Comparison of ENCODE assay signal across 9 cellular contexts in the genomic region with DNA sequence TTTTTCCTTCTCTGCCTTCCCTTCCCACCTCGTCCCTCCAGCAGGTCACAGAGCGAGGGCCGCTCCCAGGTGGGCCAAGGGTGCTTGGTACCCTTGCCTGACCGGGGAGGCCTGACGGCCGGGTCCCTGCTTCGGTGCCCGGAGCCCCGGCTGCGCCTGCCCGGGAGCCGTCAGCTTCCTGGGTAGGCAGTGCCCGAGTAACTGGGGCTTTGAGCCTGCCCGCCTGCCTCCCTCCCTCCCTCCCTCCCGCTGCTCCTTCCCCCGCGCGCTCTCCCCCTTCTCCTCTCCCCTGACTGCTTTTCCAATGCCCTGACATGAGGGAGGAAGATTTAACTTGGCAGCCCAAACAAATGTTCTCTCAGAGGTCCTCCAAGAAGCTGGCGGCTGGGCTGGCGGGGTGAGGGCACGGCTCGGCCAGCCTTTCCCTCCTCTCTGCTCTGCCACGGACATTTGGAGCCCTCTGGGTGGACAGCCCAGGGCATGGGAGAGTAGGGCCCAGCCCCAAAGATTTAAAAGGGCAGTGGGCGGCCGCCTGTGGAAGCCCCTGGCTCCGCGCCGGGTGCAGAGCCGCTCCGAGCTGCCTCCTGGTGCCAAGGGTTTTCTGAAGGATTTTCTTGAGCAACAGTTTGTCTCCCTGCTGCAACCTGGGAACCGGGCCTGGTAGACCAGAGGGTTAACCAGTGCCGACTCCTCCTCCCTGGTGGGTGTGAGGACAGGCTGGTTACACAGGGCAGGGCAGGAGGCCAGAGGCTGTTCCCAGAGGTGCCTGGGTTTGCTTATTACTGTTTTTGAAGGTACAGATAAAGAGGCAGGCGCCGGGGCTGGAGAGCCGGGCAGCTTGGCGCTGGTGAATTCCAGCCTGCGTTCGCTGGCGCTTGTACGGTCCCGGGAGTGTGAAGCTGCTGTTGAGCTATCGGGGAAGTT. TPM values are rescaled to one million over a fixed set of nuclear protein-coding genes. Genes with fewer than 3 reads are reported as not detected.
A peak's percentile ranks its signal among the peaks of the same experiment; 100 is the strongest.
DNase-seq lines count a peak whose midpoint lies in the region; ATAC-seq and TF ChIP-seq lines count a peak whose summit lies in the region.
"Had no signal": no experiment of that assay in that cellular context is flagged by ENCODE, and none has a peak within 500 bp of the region (broad histone marks: within the 10 kb centered on the region; RNA-seq: fewer than 3 reads in every experiment).

No MANE protein-coding gene starts in this region.

- ATAC-seq in WTC11 (peak; percentile 6), HG02588 (IDR thresholded peaks at IDR 0.05; ENCODE audit: unreplicated experiment) (no peak), HG03280 (IDR thresholded peaks at IDR 0.05; ENCODE audit: unreplicated experiment) (no peak)

- no peaks in the 10 kb centered on the region for H3K27me3 ChIP-seq in MG63

- H3K9me3 ChIP-seq in MG63, result no peaks in the 10 kb centered on the region

- H3K36me3 ChIP-seq in MG63, result peaks cover 28% of the 10 kb centered on the region

- peak overlapping the region; percentile 78 for H3K4me3 ChIP-seq in MG63

- H3K27me3 Mint-ChIP-seq in WTC11 (ENCODE audit: low read depth), result peaks cover 8% of the 10 kb centered on the region; the same call in 1 of the 2 replicates

- peaks cover 54% of the 10 kb centered on the region for H3K4me1 Mint-ChIP-seq in WTC11

- H3K27ac Mint-ChIP-seq in WTC11, result peak overlapping the region; percentile 92

- peak overlapping the region; percentile 90 for H3K27ac ChIP-seq in epithelial cell of prostate
- H3K27ac ChIP-seq in substantia nigra (ENCODE audit: low read depth, low read length, poor library complexity, severe bottlenecking), result peak overlapping the region; percentile 94

- H3K9me3 Mint-ChIP-seq in WTC11, result no peaks in the 10 kb centered on the region
- H3K9me3 Mint-ChIP-seq: activated naive CD4-positive, alpha-beta T cell treated with anti-CD3 and anti-CD28 coated beads, Interleukin-2, amount 50 U/mL, for 72 hours had no signal

- H3K36me3 Mint-ChIP-seq in WTC11, result no peaks in the 10 kb centered on the region
- H3K36me3 Mint-ChIP-seq: activated naive CD4-positive, alpha-beta T cell treated with anti-CD3 and anti-CD28 coated beads, Interleukin-2, amount 50 U/mL, for 72 hours had no signal

- H3K4me3 Mint-ChIP-seq in WTC11, result peak overlapping the region; percentile 76

- CTCF ChIA-PET in WTC11 (lab: Charles Lee), result interaction anchor here (0.6 to 3.0 kb wide), 9 partner anchors 19 to 222 kb away, joined by 3 to 22 read pairs (median 4); no protein-coding TSS in a partner anchor

- DNase-seq in EL, result peak; percentile 84
- DNase-seq in MG63, result peak; percentile 97
- peak; percentile 40 for DNase-seq in WTC11 (ENCODE audit: low spot score)
- DNase-seq in epithelial cell of prostate (ENCODE audit: low read depth, low spot score), result peak; percentile 61
- DNase-seq in mesenteric fat pad (ENCODE audit: low spot score), result peak; percentile 95
- DNase-seq in substantia nigra (lab: John Stamatoyannopoulos, UW), result peak in 48 of 49 donors; percentile 52 to 95 (median 84)

- TF ChIP-seq CTCF in WTC11 (IDR thresholded peaks at IDR 0.05), result no peak

- POLR2A ChIA-PET in WTC11 (lab: Charles Lee), result interaction anchor here (0.9 to 1.8 kb wide), 5 partner anchors 43 to 124 kb away, joined by 3 to 8 read pairs (median 5); no protein-coding TSS in a partner anchor

TF ChIP-seq in WTC11, 78 proteins besides CTCF, POLR2A, EP300 and RAD21:
- TF ChIP-seq, protein P1, sequence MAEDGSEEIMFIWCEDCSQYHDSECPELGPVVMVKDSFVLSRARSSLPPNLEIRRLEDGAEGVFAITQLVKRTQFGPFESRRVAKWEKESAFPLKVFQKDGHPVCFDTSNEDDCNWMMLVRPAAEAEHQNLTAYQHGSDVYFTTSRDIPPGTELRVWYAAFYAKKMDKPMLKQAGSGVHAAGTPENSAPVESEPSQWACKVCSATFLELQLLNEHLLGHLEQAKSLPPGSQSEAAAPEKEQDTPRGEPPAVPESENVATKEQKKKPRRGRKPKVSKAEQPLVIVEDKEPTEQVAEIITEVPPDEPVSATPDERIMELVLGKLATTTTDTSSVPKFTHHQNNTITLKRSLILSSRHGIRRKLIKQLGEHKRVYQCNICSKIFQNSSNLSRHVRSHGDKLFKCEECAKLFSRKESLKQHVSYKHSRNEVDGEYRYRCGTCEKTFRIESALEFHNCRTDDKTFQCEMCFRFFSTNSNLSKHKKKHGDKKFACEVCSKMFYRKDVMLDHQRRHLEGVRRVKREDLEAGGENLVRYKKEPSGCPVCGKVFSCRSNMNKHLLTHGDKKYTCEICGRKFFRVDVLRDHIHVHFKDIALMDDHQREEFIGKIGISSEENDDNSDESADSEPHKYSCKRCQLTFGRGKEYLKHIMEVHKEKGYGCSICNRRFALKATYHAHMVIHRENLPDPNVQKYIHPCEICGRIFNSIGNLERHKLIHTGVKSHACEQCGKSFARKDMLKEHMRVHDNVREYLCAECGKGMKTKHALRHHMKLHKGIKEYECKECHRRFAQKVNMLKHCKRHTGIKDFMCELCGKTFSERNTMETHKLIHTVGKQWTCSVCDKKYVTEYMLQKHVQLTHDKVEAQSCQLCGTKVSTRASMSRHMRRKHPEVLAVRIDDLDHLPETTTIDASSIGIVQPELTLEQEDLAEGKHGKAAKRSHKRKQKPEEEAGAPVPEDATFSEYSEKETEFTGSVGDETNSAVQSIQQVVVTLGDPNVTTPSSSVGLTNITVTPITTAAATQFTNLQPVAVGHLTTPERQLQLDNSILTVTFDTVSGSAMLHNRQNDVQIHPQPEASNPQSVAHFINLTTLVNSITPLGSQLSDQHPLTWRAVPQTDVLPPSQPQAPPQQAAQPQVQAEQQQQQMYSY (CRISPR knock-in tag; IDR thresholded peaks at IDR 0.05), result no peak
- TF ChIP-seq CREM (CRISPR knock-in tag; IDR thresholded peaks at IDR 0.05) (no peak), NFATC4 (CRISPR knock-in tag; IDR thresholded peaks at IDR 0.05) (no peak), ZNF121 (CRISPR knock-in tag; IDR thresholded peaks at IDR 0.05) (no peak), TEAD1 (CRISPR knock-in tag; IDR thresholded peaks at IDR 0.05) (no peak), ZNF317 (CRISPR knock-in tag; IDR thresholded peaks at IDR 0.05; ENCODE audit: borderline replicate concordance, low read depth) (no peak), IRF2 (CRISPR knock-in tag; IDR thresholded peaks at IDR 0.05; ENCODE audit: borderline replicate concordance, low read depth) (no peak), PRRX2 (CRISPR knock-in tag; IDR thresholded peaks at IDR 0.05) (no peak), FOXK1 (CRISPR knock-in tag; IDR thresholded peaks at IDR 0.05) (no peak), ZNF423 (CRISPR knock-in tag; IDR thresholded peaks at IDR 0.05) (peak; percentile 19; the same call in 1 of the 2 replicates)
- TF ChIP-seq, protein P2, sequence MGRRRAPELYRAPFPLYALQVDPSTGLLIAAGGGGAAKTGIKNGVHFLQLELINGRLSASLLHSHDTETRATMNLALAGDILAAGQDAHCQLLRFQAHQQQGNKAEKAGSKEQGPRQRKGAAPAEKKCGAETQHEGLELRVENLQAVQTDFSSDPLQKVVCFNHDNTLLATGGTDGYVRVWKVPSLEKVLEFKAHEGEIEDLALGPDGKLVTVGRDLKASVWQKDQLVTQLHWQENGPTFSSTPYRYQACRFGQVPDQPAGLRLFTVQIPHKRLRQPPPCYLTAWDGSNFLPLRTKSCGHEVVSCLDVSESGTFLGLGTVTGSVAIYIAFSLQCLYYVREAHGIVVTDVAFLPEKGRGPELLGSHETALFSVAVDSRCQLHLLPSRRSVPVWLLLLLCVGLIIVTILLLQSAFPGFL (CRISPR knock-in tag; IDR thresholded peaks at IDR 0.05; ENCODE audit: borderline replicate concordance), result no peak
- TF ChIP-seq, protein P3, sequence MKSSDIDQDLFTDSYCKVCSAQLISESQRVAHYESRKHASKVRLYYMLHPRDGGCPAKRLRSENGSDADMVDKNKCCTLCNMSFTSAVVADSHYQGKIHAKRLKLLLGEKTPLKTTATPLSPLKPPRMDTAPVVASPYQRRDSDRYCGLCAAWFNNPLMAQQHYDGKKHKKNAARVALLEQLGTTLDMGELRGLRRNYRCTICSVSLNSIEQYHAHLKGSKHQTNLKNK (CRISPR knock-in tag; IDR thresholded peaks at IDR 0.05), result no peak
- TF ChIP-seq, protein P4, sequence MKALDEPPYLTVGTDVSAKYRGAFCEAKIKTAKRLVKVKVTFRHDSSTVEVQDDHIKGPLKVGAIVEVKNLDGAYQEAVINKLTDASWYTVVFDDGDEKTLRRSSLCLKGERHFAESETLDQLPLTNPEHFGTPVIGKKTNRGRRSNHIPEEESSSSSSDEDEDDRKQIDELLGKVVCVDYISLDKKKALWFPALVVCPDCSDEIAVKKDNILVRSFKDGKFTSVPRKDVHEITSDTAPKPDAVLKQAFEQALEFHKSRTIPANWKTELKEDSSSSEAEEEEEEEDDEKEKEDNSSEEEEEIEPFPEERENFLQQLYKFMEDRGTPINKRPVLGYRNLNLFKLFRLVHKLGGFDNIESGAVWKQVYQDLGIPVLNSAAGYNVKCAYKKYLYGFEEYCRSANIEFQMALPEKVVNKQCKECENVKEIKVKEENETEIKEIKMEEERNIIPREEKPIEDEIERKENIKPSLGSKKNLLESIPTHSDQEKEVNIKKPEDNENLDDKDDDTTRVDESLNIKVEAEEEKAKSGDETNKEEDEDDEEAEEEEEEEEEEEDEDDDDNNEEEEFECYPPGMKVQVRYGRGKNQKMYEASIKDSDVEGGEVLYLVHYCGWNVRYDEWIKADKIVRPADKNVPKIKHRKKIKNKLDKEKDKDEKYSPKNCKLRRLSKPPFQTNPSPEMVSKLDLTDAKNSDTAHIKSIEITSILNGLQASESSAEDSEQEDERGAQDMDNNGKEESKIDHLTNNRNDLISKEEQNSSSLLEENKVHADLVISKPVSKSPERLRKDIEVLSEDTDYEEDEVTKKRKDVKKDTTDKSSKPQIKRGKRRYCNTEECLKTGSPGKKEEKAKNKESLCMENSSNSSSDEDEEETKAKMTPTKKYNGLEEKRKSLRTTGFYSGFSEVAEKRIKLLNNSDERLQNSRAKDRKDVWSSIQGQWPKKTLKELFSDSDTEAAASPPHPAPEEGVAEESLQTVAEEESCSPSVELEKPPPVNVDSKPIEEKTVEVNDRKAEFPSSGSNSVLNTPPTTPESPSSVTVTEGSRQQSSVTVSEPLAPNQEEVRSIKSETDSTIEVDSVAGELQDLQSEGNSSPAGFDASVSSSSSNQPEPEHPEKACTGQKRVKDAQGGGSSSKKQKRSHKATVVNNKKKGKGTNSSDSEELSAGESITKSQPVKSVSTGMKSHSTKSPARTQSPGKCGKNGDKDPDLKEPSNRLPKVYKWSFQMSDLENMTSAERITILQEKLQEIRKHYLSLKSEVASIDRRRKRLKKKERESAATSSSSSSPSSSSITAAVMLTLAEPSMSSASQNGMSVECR (CRISPR knock-in tag; IDR thresholded peaks at IDR 0.05; ENCODE audit: borderline replicate concordance), result 0 out of 2 replicates have a peak, but pooled peaks have one; percentile 11
TF ChIP-seq in WTC11: peak in this region for 2.

RNA-seq across cellular contexts. Expression of a gene that starts 2.1 kb away (rescaled TPM):
- total RNA-seq in MG63 (2014; rRNA removed; shearing (Covaris generic); ENCODE audit: low replicate concordance), result 9.5 and 22.4 TPM in 2 replicates
- 34.3 to 44.4 TPM (median 35.2 TPM) in 3 replicates for total RNA-seq in WTC11 (2021)
- 81.1 TPM for total RNA-seq in mesenteric fat pad

Comparison
In these comparisons a context has a peak if more than half of its experiments do, and no peak if none do; other contexts are left out.
1. DNase-seq: peak in every context shown above with its lines; median percentile 97 in MG63; 95 in mesenteric fat pad; 84 in substantia nigra; 84 in EL; 61 in epithelial cell of prostate; 40 in WTC11.